ENCODE assay signal across 18 cellular contexts in the genomic region with DNA sequence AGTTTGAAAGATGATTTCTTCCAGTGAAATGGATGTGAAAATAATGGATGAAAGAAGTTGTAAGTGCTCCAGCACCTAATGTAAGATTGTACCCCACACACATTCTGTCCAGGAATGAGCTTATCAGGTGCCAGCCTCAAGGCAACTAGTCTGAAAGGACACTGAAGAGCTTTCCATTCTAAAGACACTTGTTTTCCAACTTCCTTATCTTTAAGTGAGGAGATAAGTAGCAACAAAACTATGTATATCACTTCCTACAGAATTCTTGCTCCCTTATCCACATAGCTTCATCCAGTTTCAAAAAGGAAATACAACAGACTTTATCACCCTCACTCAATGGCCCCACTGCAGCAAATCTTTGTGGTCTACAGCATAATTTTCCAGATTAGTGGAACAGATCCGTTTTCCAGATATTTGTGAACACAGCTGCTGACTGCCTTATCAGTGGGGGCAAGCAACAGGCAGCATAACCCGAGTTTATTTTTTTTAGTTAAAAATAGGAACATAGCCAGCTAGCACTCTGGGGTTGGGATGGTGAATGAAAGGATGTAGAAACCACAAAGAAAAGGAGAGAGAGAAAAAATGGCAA.
A peak's percentile ranks its signal among the peaks of the same experiment; 100 is the strongest.
DNase-seq lines count a peak whose midpoint lies in the region; TF ChIP-seq lines count a peak whose summit lies in the region.
"Had no signal": no experiment of that assay in that cellular context is flagged by ENCODE, and none has a peak within 500 bp of the region (broad histone marks: within the 10 kb centered on the region; RNA-seq: fewer than 3 reads in every experiment).

No MANE protein-coding gene starts in this region.

- H3K27ac ChIP-seq in SJCRH30 (peak overlapping the region; percentile 81), endodermal cell (ENCODE audit: low read depth, low read length) (no peak overlapping the region)
- H3K27ac ChIP-seq: gastrocnemius medialis, pancreas had no signal

- DNase-seq in EH (ENCODE audit: low read depth) (peak; percentile 71), SJCRH30 (peak; percentile 83 to 93), endodermal cell (no peak), myocyte (ENCODE audit: low read depth) (peak; percentile 52), SW480 (ENCODE audit: low spot score) (no peak), dedifferentiated amniotic fluid mesenchymal stem cell (ENCODE audit: extremely low spot score) (no peak), NCI-H2107 (lab: John Stamatoyannopoulos, UW) (no peak)
- no peak for DNase-seq in activated T-cell treated with anti-CD3 and anti-CD28 coated beads, Interleukin-2, amount 50 U/mL, for 24 hours
- DNase-seq: amygdala; COR-L47; gastrocnemius medialis; H9; NCI-H1048; NCI-H2081 treated with DMSO at 0.1 percent for 48 hours; NCI-H526 treated with DMSO at 0.1 percent for 48 hours; pancreas; stimulated activated CD4-positive, alpha-beta T cell treated with anti-CD3 and anti-CD28 coated beads, Interleukin-4, amount 100 ng/mL, for 24 hours had no signal

- peaks cover 26% of the 10 kb centered on the region for H3K9me3 Mint-ChIP-seq in endodermal cell
- H3K9me3 Mint-ChIP-seq in activated T-cell treated with anti-CD3 and anti-CD28 coated beads, Interleukin-2, amount 50 U/mL, for 24 hours = peaks cover 11% of the 10 kb centered on the region
- H3K9me3 Mint-ChIP-seq: activated T-helper 17 cell treated with anti-CD3 and anti-CD28 coated beads, Interleukin-2, amount 50 U/mL, for 72 hours had no signal

- H3K36me3 ChIP-seq in SJCRH30 (no peaks in the 10 kb centered on the region), endodermal cell (ENCODE audit: control insufficient read depth, insufficient read depth, low read length) (no peaks in the 10 kb centered on the region)
- H3K36me3 ChIP-seq: gastrocnemius medialis, pancreas had no signal

- H3K4me1 ChIP-seq in SJCRH30 (peaks cover 28% of the 10 kb centered on the region), endodermal cell (ENCODE audit: control insufficient read depth, insufficient read depth, low read length) (peaks cover 16% of the 10 kb centered on the region)
- H3K4me1 ChIP-seq: gastrocnemius medialis, pancreas had no signal

- no peak overlapping the region for H3K4me3 Mint-ChIP-seq in endodermal cell
- H3K4me3 Mint-ChIP-seq in activated T-cell treated with anti-CD3 and anti-CD28 coated beads, Interleukin-2, amount 50 U/mL, for 24 hours = no peak overlapping the region
- H3K4me3 Mint-ChIP-seq: activated T-helper 17 cell treated with anti-CD3 and anti-CD28 coated beads, Interleukin-2, amount 50 U/mL, for 72 hours; H9 had no signal

- H3K27ac Mint-ChIP-seq in endodermal cell = peak overlapping the region; percentile 90
- no peak overlapping the region for H3K27ac Mint-ChIP-seq in activated T-cell treated with anti-CD3 and anti-CD28 coated beads, Interleukin-2, amount 50 U/mL, for 24 hours
- H3K27ac Mint-ChIP-seq: activated T-helper 17 cell treated with anti-CD3 and anti-CD28 coated beads, Interleukin-2, amount 50 U/mL, for 72 hours; H9 had no signal

- H3K27me3 ChIP-seq in SJCRH30 (no peaks in the 10 kb centered on the region), endodermal cell (ENCODE audit: control insufficient read depth, insufficient read depth, low read length, poor library complexity, severe bottlenecking) (no peaks in the 10 kb centered on the region)
- H3K27me3 ChIP-seq: gastrocnemius medialis, pancreas had no signal

- H3K36me3 Mint-ChIP-seq in endodermal cell (ENCODE audit: low read depth) = peaks cover 15% of the 10 kb centered on the region
- no peaks in the 10 kb centered on the region for H3K36me3 Mint-ChIP-seq in activated T-cell treated with anti-CD3 and anti-CD28 coated beads, Interleukin-2, amount 50 U/mL, for 24 hours (ENCODE audit: low read depth)

- TF ChIP-seq CTCF in endodermal cell (conservative IDR thresholded peaks at IDR 0.05) = no peak

- H3K27me3 Mint-ChIP-seq in endodermal cell (ENCODE audit: insufficient read depth) = no peaks in the 10 kb centered on the region
- no peaks in the 10 kb centered on the region for H3K27me3 Mint-ChIP-seq in activated T-cell treated with anti-CD3 and anti-CD28 coated beads, Interleukin-2, amount 50 U/mL, for 24 hours
- H3K27me3 Mint-ChIP-seq: activated T-helper 17 cell treated with anti-CD3 and anti-CD28 coated beads, Interleukin-2, amount 50 U/mL, for 72 hours had no signal

- H3K9me3 ChIP-seq in SJCRH30 (replicated peaks) = peaks cover 10% of the 10 kb centered on the region; the same call in 1 of the 2 replicates
- peaks cover 21% of the 10 kb centered on the region for H3K9me3 ChIP-seq in endodermal cell (ENCODE audit: control insufficient read depth, low read length)
- H3K9me3 ChIP-seq: gastrocnemius medialis, pancreas had no signal

- no peak overlapping the region for H3K9ac ChIP-seq in endodermal cell (ENCODE audit: extremely low read depth, low read length, poor library complexity, severe bottlenecking)

- H3K4me1 Mint-ChIP-seq in endodermal cell = peaks cover 22% of the 10 kb centered on the region
- H3K4me1 Mint-ChIP-seq in activated T-cell treated with anti-CD3 and anti-CD28 coated beads, Interleukin-2, amount 50 U/mL, for 24 hours (ENCODE audit: low read depth) = peaks cover 2% of the 10 kb centered on the region
- H3K4me1 Mint-ChIP-seq: activated T-helper 17 cell treated with anti-CD3 and anti-CD28 coated beads, Interleukin-2, amount 50 U/mL, for 72 hours had no signal

- 47 to 51% methylated on average over 2 of the region's 2 CpGs for WGBS in endodermal cell (ENCODE audit: insufficient coverage in 1 of 2, insufficient read length in 1 of 2), 2 experiments

- H3K4me3 ChIP-seq in SJCRH30 (peak overlapping the region; percentile 15), endodermal cell (ENCODE audit: low read length) (peak overlapping the region; percentile 54)
- H3K4me3 ChIP-seq: gastrocnemius medialis, pancreas had no signal

Comparison
In these comparisons a context has a peak if more than half of its experiments do, and no peak if none do; other contexts are left out.
1. DNase-seq: peak in EH (single experiment), SJCRH30 (2 of 2) and myocyte (single experiment); none in endodermal cell (single experiment), SW480 (single experiment), dedifferentiated amniotic fluid mesenchymal stem cell (single experiment), activated T-cell treated with anti-CD3 and anti-CD28 coated beads, Interleukin-2, amount 50 U/mL, for 24 hours (single experiment) and NCI-H2107 (single experiment).